Comparison of ENCODE assay signal across 9 cellular contexts in the genomic region with DNA sequence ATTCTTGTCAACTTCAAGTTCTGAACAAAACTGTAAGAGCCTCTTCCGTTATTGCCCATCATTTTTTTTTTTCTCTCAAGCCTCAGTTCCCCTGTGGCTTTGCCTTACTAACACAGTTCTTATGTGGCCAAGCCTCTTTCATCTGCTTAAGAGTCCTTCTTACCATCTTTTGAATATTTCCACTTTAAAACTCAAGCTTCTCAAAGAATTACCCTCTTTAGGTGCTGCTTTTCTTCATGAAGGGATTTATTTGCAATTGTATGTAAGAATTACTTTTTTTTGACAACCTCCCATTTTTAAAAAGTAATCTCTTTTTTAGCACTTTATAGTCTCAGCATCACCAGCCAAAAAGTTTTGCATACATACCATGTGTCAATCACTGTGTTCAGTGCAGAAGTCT.
"Had no signal": no experiment of that assay in that cellular context is flagged by ENCODE, and none has a peak within 500 bp of the region (broad histone marks: within the 10 kb centered on the region; RNA-seq: fewer than 3 reads in every experiment).

No MANE protein-coding gene starts in this region.

- H2AFZ ChIP-seq: GM23248 had no signal

- H3K4me3 ChIP-seq: GM23248, K562 had no signal

- H3K9me3 Mint-ChIP-seq: H9 had no signal

- H3K27ac ChIP-seq: GM23248 had no signal

- FAIRE-seq: H1, H54, HTR-8/SVneo, K562 had no signal

- H3K27ac Mint-ChIP-seq: H9 had no signal

- ATAC-seq: K562 had no signal

- DNase-seq: GM23248, H9, HCEC 1CT, IMR-90, KG1 had no signal

- H3K9ac ChIP-seq: GM23248 had no signal

- H3K4me3 Mint-ChIP-seq: H9 had no signal
